ENCODE assay signal across 17 cellular contexts in the genomic region with DNA sequence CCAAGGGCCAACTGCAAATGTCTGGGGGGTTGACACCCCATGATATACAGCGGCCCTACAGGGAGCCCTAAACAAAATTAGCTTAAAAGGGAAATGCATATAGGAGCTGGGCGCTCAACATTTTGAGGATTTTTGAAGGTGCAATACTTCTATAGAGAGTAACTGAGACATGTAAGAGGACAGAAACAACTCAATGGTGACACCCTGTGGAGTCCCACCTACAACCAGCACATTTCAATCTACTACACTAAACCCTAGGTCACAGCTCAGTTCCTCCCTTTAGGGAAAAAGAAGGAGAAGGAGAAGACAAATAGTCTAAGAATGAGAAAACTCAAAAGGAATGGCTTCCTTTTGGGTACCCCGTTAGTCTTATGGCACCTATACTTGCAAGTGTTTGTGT.
"Had no signal": no experiment of that assay in that cellular context is flagged by ENCODE, and none has a peak within 500 bp of the region (broad histone marks: within the 10 kb centered on the region; RNA-seq: fewer than 3 reads in every experiment).

No MANE protein-coding gene starts in this region.

- H3K4me3 ChIP-seq: colonic mucosa, esophagus squamous epithelium, stomach, testis, upper lobe of left lung had no signal

- ATAC-seq: activated naive CD4-positive, alpha-beta T cell treated with anti-CD3 and anti-CD28 coated beads, Interleukin-2, amount 50 U/mL, for 72 hours; activated T-cell treated with anti-CD3 and anti-CD28 coated beads, Interleukin-2, amount 50 U/mL, for 72 hours; left ventricle myocardium superior; naive thymus-derived CD8-positive, alpha-beta T cell had no signal

- H3K27ac ChIP-seq: colonic mucosa, esophagus squamous epithelium, stomach, testis, upper lobe of left lung had no signal

- DNase-seq: activated CD4-positive, alpha-beta T cell treated with anti-CD3 and anti-CD28 coated beads, Interleukin-2, amount 10 ng/mL, durations not matched to agents 7 days and 5 days; activated CD4-positive, CD25-positive, alpha-beta regulatory T cell; activated CD8-positive, alpha-beta memory T cell treated with anti-CD3 and anti-CD28 coated beads, Interleukin-2, amount 50 U/mL, for 48 hours; activated gamma-delta T cell; activated T-cell treated with anti-CD3 and anti-CD28 coated beads, Interleukin-2, amount 50 U/mL, for 72 hours; colonic mucosa; esophagus squamous epithelium; hypothalamus; left ventricle myocardium superior; naive thymus-derived CD8-positive, alpha-beta T cell; retina; stimulated activated CD4-positive, alpha-beta T cell treated with anti-CD3 and anti-CD28 coated beads, Interleukin-12 subunit alpha, Interleukin-12 subunit beta, amount 100 ng/mL, for 4 hours; stimulated activated CD4-positive, alpha-beta T cell treated with anti-CD3 and anti-CD28 coated beads, Interleukin-2, amount 100 ng/mL, for 24 hours; stomach; testis; upper lobe of left lung had no signal
